17 cellular contexts compared by ENCODE assay signal in genomic region chr7:2689343-2689847, GRCh38. TPM values are rescaled to one million over a fixed set of nuclear protein-coding genes. Genes with fewer than 3 reads are reported as not detected.
DNase-seq lines count a peak whose midpoint lies in the region; ATAC-seq, FAIRE-seq and TF ChIP-seq lines count a peak whose summit lies in the region.
"Had no signal": no experiment of that assay in that cellular context is flagged by ENCODE, and none has a peak within 500 bp of the region (broad histone marks: within the 10 kb centered on the region; RNA-seq: fewer than 3 reads in every experiment).

No MANE protein-coding gene starts in this region.

- H3K4me1 ChIP-seq in HEK293 (ENCODE audit: control insufficient read depth, insufficient read depth, low read length) (no peaks in the 10 kb centered on the region), rectal smooth muscle tissue (ENCODE audit: control insufficient read depth, insufficient read depth, low read length) (no peaks in the 10 kb centered on the region), kidney (ENCODE audit: control insufficient read depth in 1 of 2, insufficient read depth in 1 of 2, low read depth in 1 of 2, low read length in 2 of 2) (peaks cover 0 to 8% of the 10 kb centered on the region in 2 donors)
- H3K4me1 ChIP-seq: foreskin keratinocyte had no signal

- peak overlapping the region; percentile 73 for H3K4me3 Mint-ChIP-seq in central memory CD8-positive, alpha-beta T cell

- H3K9me3 ChIP-seq in HEK293 (ENCODE audit: control insufficient read depth, insufficient read depth, low read depth, low read length) (no peaks in the 10 kb centered on the region), kidney (ENCODE audit: control insufficient read depth in 1 of 2, low read length in 2 of 2) (no peaks in the 10 kb centered on the region)

- H3K4me1 Mint-ChIP-seq in central memory CD8-positive, alpha-beta T cell, result peaks cover 26% of the 10 kb centered on the region

- H3K27ac Mint-ChIP-seq in central memory CD8-positive, alpha-beta T cell (ENCODE audit: low read depth), result no peak overlapping the region
- H3K27ac Mint-ChIP-seq: activated T-helper 2 cell treated with anti-CD3 and anti-CD28 coated beads, Interferon-gamma antibody, Interleukin-2, Interleukin-4, amounts not matched to agents 10 μg/mL and 5 μg/mL and 100 μg/mL, durations not matched to agents 14 hours and 24 hours and 36 hours had no signal

- no peak for DNase-seq in central memory CD8-positive, alpha-beta T cell (ENCODE audit: low spot score in 2 of 2)
- no peak for DNase-seq in kidney
- no peak for DNase-seq in Kasumi-1 (lab: John Stamatoyannopoulos, UW)
- no peak for DNase-seq in RCC 7860 (ENCODE audit: low spot score)
- DNase-seq in RKO (ENCODE audit: low spot score), result no peak
- DNase-seq: central memory CD4-positive, alpha-beta T cell; GF-D8; naive B cell; NCI-H146; T-helper 1 cell had no signal

- no peak for TF ChIP-seq CTCF in HEK293 (tag by site-specific recombination; IDR thresholded peaks at IDR 0.05)
- TF ChIP-seq CTCF in kidney (IDR thresholded peaks at IDR 0.05; ENCODE audit: borderline replicate concordance, extremely low read depth, insufficient read depth), result no peak

- peaks cover 19% of the 10 kb centered on the region for H3K27me3 ChIP-seq in rectal smooth muscle tissue (ENCODE audit: control insufficient read depth, insufficient read depth, low read length)

- intact Hi-C loops in kidney (cut with DNase I), result no loop called here

- H3K36me3 Mint-ChIP-seq in central memory CD8-positive, alpha-beta T cell (ENCODE audit: insufficient read depth), result no peaks in the 10 kb centered on the region
- H3K36me3 Mint-ChIP-seq: naive B cell had no signal

- H3K27me3 Mint-ChIP-seq in central memory CD8-positive, alpha-beta T cell, result peaks cover 55% of the 10 kb centered on the region

- H3K27ac ChIP-seq in HEK293 (ENCODE audit: extremely low read depth, low read depth, low read length) (no peak overlapping the region), rectal smooth muscle tissue (ENCODE audit: low read depth, low read length) (no peak overlapping the region), kidney (ENCODE audit: low read depth in 2 of 2, low read length in 2 of 2) (no peak overlapping the region)
- H3K27ac ChIP-seq: foreskin keratinocyte, VCaP had no signal

- FAIRE-seq in kidney (lab: Jason Lieb, UNC) (no peak), RCC 7860 (lab: Jason Lieb, UNC) (no peak)
- FAIRE-seq: endothelial cell of umbilical vein had no signal

- ATAC-seq in central memory CD8-positive, alpha-beta T cell (replicated peaks; ENCODE audit: extremely low read depth, poor library complexity, severe bottlenecking), result no peak

- POLR2A ChIA-PET in HEK293 (lab: Yijun Ruan, JAX), result no interaction called here

- H3K9ac ChIP-seq in rectal smooth muscle tissue (ENCODE audit: low read length), result no peak overlapping the region
- no peak overlapping the region for H3K9ac ChIP-seq in kidney (ENCODE audit: low read length in 2 of 2)

- CTCF ChIA-PET in HEK293 (lab: Yijun Ruan, JAX), result interaction anchor here (6.4 kb wide), 1 partner anchor 20 kb away, joined by 39 read pairs; no protein-coding TSS in a partner anchor

- H3K4me3 ChIP-seq in GM08714 (ENCODE audit: low read length) (peak overlapping the region; percentile 27; the same call in 1 of the 2 replicates), HEK293 (ENCODE audit: low read depth, low read length) (no peak overlapping the region), rectal smooth muscle tissue (ENCODE audit: low read length) (peak overlapping the region; percentile 15), kidney (ENCODE audit: low read length in 2 of 2) (no peak overlapping the region)

- H3K36me3 ChIP-seq in HEK293 (ENCODE audit: control insufficient read depth in 2 of 2, insufficient read depth in 1 of 2, low read length in 2 of 2) (no peaks in the 10 kb centered on the region), rectal smooth muscle tissue (ENCODE audit: control insufficient read depth, insufficient read depth, low read length) (no peaks in the 10 kb centered on the region), kidney (ENCODE audit: control insufficient read depth in 1 of 2, insufficient read depth in 2 of 2, low read length in 2 of 2) (no peaks in the 10 kb centered on the region)

- no peaks in the 10 kb centered on the region for H3K9me3 Mint-ChIP-seq in central memory CD8-positive, alpha-beta T cell
- H3K9me3 Mint-ChIP-seq: activated T-helper 2 cell treated with anti-CD3 and anti-CD28 coated beads, Interferon-gamma antibody, Interleukin-2, Interleukin-4, amounts not matched to agents 10 μg/mL and 5 μg/mL and 100 μg/mL, durations not matched to agents 14 hours and 24 hours and 36 hours; naive B cell had no signal

TF ChIP-seq in HEK293, 187 proteins besides CTCF, POLR2A, EP300 and RAD21:
- TF ChIP-seq ZNF514 (tag by site-specific recombination; IDR thresholded peaks at IDR 0.05) (no peak), SCRT1 (tag by site-specific recombination; IDR thresholded peaks at IDR 0.05; ENCODE audit: borderline replicate concordance) (peak; percentile 65; the same call in 1 of the 2 replicates)

RNA-seq across cellular contexts. Expression of gene AMZ1, which starts 1.4 kb away (rescaled TPM):
- 0.16 TPM for total RNA-seq in kidney
- polyA plus RNA-seq in kidney (ENCODE audit: insufficient read depth, low read depth, low replicate concordance), result not detected
- total RNA-seq: endothelial cell of umbilical vein, foreskin keratinocyte had no signal
- polyA plus RNA-seq: endothelial cell of umbilical vein, foreskin keratinocyte had no signal

RNA-seq across cellular contexts. Expression of gene TTYH3, which starts 57.6 kb away (rescaled TPM):
- 55.0 TPM for total RNA-seq in kidney
- 22.5 TPM for polyA plus RNA-seq in kidney (ENCODE audit: insufficient read depth, low read depth, low replicate concordance)

Comparison
In these comparisons a context has a peak if more than half of its experiments do, and no peak if none do; other contexts are left out.
1. H3K4me3 ChIP-seq: peak in GM08714 (single experiment) and rectal smooth muscle tissue (single experiment); none in HEK293 (single experiment) and kidney (0 of 2).